ENCODE assay signal across 23 cellular contexts in the genomic region with DNA sequence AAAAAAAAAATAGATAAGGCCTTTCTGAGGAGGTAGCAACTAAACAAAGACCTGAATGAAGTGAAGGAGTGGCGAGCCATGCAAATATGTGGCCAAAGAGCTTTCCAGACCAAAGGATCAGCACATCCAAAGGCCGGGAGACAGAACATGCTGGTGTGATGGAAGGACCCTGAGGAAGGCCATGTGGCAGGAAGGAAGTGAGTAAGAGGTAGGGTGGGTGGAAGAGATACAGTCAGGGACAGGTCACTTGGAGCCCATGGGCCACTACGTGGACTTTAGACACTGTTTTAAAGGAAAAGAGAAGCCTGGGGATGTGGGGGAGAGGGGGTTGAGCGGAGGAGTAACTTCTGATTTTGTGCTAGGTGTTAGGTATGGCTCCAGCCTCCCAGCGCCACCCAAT. TPM values are rescaled to one million over a fixed set of nuclear protein-coding genes. Genes with fewer than 3 reads are reported as not detected.
DNase-seq lines count a peak whose midpoint lies in the region; ATAC-seq and TF ChIP-seq lines count a peak whose summit lies in the region.
"Had no signal": no experiment of that assay in that cellular context is flagged by ENCODE, and none has a peak within 500 bp of the region (broad histone marks: within the 10 kb centered on the region; RNA-seq: fewer than 3 reads in every experiment).

No MANE protein-coding gene starts in this region.

- H3K27ac Mint-ChIP-seq in endodermal cell (peak overlapping the region; percentile 79), nephron (peak overlapping the region in 2 of 3 experiments; percentile 2 to 28)
- H3K27ac Mint-ChIP-seq: activated CD8-positive, alpha-beta T cell treated with anti-CD3 and anti-CD28 coated beads, Interleukin-2, amount 10 ng/mL, durations not matched to agents 7 days and 5 days; stimulated activated memory B cell treated with anti-CD40 and anti-IgM and Interleukin-4, amounts not matched to agents 10 μg/mL and 1 μg/mL and 100 μg/mL, for 72 hours had no signal

- TF ChIP-seq EP300 in SK-N-SH (IDR thresholded peaks at IDR 0.05; ENCODE audit: borderline replicate concordance in 1 of 2, low read depth in 1 of 2, low read length in 1 of 2) = no peak

- POLR2A ChIA-PET in SK-N-SH (lab: Yijun Ruan, JAX) = no interaction called here

- peaks cover 48% of the 10 kb centered on the region for H3K79me2 ChIP-seq in SK-N-SH (ENCODE audit: insufficient read depth)

- H3K4me3 Mint-ChIP-seq in endodermal cell = no peak overlapping the region
- H3K4me3 Mint-ChIP-seq in nephron = no peak overlapping the region
- H3K4me3 Mint-ChIP-seq: activated CD8-positive, alpha-beta T cell treated with anti-CD3 and anti-CD28 coated beads, Interleukin-2, amount 10 ng/mL, durations not matched to agents 7 days and 5 days; effector memory CD8-positive, alpha-beta T cell; stimulated activated memory B cell treated with anti-CD40 and anti-IgM and Interleukin-4, amounts not matched to agents 10 μg/mL and 1 μg/mL and 100 μg/mL, for 72 hours had no signal

- no peaks in the 10 kb centered on the region for H3K9me3 Mint-ChIP-seq in endodermal cell
- no peaks in the 10 kb centered on the region for H3K9me3 Mint-ChIP-seq in nephron
- H3K9me3 Mint-ChIP-seq: effector memory CD8-positive, alpha-beta T cell; stimulated activated memory B cell treated with anti-CD40 and anti-IgM and Interleukin-4, amounts not matched to agents 10 μg/mL and 1 μg/mL and 100 μg/mL, for 72 hours had no signal

- H3K27ac ChIP-seq in SK-N-SH (ENCODE audit: low read depth in 2 of 2, low read length in 1 of 2) = peak overlapping the region in 1 of 2 experiments; percentile 35; a peak in 3 of 4 replicates
- H3K27ac ChIP-seq in endodermal cell (ENCODE audit: low read depth, low read length) = no peak overlapping the region
- H3K27ac ChIP-seq: 22Rv1, BLaER1, right atrium auricular region, tibial artery had no signal

- H3K9me3 ChIP-seq in SK-N-SH (no peaks in the 10 kb centered on the region), endodermal cell (ENCODE audit: control insufficient read depth, low read length) (peaks cover 7% of the 10 kb centered on the region)
- H3K9me3 ChIP-seq: BLaER1, right atrium auricular region, tibial artery had no signal

- ATAC-seq in SK-N-SH treated with all-trans-retinoic acid at 6 μM for 48 hours (no peak), GM18498 (IDR thresholded peaks at IDR 0.05; ENCODE audit: unreplicated experiment) (no peak)
- ATAC-seq: activated CD8-positive, alpha-beta T cell treated with anti-CD3 and anti-CD28 coated beads, Interleukin-2, amount 10 ng/mL, durations not matched to agents 7 days and 5 days; effector memory CD8-positive, alpha-beta T cell; stimulated activated memory B cell treated with anti-CD40 and anti-IgM and Interleukin-4, amounts not matched to agents 10 μg/mL and 1 μg/mL and 100 μg/mL, for 72 hours had no signal

- 64% methylated on average over 5 of the region's 5 CpGs for WGBS in SK-N-SH (ENCODE audit: low lambda C conversion rate)
- 84 to 87% methylated on average over 5 of the region's 5 CpGs for WGBS in endodermal cell (ENCODE audit: insufficient coverage in 1 of 2, insufficient read length in 1 of 2), 2 experiments

- H3K4me1 ChIP-seq in SK-N-SH (ENCODE audit: control insufficient read depth in 1 of 2, insufficient read depth in 2 of 2, low read depth in 1 of 2, low read length in 1 of 2) = peaks cover 36 to 48% of the 10 kb centered on the region in 2 experiments
- peaks cover 33% of the 10 kb centered on the region for H3K4me1 ChIP-seq in endodermal cell (ENCODE audit: control insufficient read depth, insufficient read depth, low read length)

- TF ChIP-seq RAD21 in SK-N-SH (IDR thresholded peaks at IDR 0.05; ENCODE audit: low read length) = no peak

- H3K36me3 Mint-ChIP-seq in endodermal cell (ENCODE audit: low read depth) = peaks cover 27% of the 10 kb centered on the region
- H3K36me3 Mint-ChIP-seq in nephron (ENCODE audit: low read depth) = no peaks in the 10 kb centered on the region
- H3K36me3 Mint-ChIP-seq: stimulated activated memory B cell treated with anti-CD40 and anti-IgM and Interleukin-4, amounts not matched to agents 10 μg/mL and 1 μg/mL and 100 μg/mL, for 72 hours had no signal

- no peak overlapping the region for H3K4me3 ChIP-seq in SK-N-SH (ENCODE audit: low read depth in 2 of 2, low read length in 1 of 2)
- H3K4me3 ChIP-seq in endodermal cell (ENCODE audit: low read length) = no peak overlapping the region
- H3K4me3 ChIP-seq: BLaER1, right atrium auricular region, tibial artery had no signal

- no peak overlapping the region for H3K9ac ChIP-seq in SK-N-SH
- H3K9ac ChIP-seq in endodermal cell (ENCODE audit: extremely low read depth, low read length, poor library complexity, severe bottlenecking) = no peak overlapping the region
- H3K9ac ChIP-seq: BLaER1 had no signal

- no peaks in the 10 kb centered on the region for H3K9me2 ChIP-seq in SK-N-SH

- H3K4me1 Mint-ChIP-seq in endodermal cell (peaks cover 69% of the 10 kb centered on the region), nephron (peaks cover 55% of the 10 kb centered on the region)
- H3K4me1 Mint-ChIP-seq: stimulated activated memory B cell treated with anti-CD40 and anti-IgM and Interleukin-4, amounts not matched to agents 10 μg/mL and 1 μg/mL and 100 μg/mL, for 72 hours had no signal

- H3K27me3 Mint-ChIP-seq in endodermal cell (ENCODE audit: insufficient read depth) (no peaks in the 10 kb centered on the region), nephron (ENCODE audit: low read depth) (peaks cover 3% of the 10 kb centered on the region)

- DNase-seq in SK-N-SH (no peak), RKO (ENCODE audit: low spot score) (peak; percentile 96), endodermal cell (peak; percentile 34), amygdala (lab: John Stamatoyannopoulos, UW) (no peak), NCI-H2171 (lab: John Stamatoyannopoulos, UW) (no peak)
- DNase-seq: activated CD8-positive, alpha-beta T cell treated with anti-CD3 and anti-CD28 coated beads, Interleukin-2, amount 10 ng/mL, durations not matched to agents 7 days and 5 days; activated T-cell treated with anti-CD3 and anti-CD28 coated beads, Interleukin-2, amount 50 U/mL, for 48 hours; central memory CD4-positive, alpha-beta T cell; effector memory CD8-positive, alpha-beta T cell; kidney glomerular epithelial cell; NCI-H1048; NCI-H2029 treated with DMSO at 0.1 percent for 48 hours; Right ventricle myocardium superior; T-helper 1 cell; tibial artery had no signal

- H4K20me1 ChIP-seq in SK-N-SH (ENCODE audit: insufficient read depth) = no peaks in the 10 kb centered on the region
- H4K20me1 ChIP-seq: BLaER1 had no signal

- no peak overlapping the region for H3K4me2 ChIP-seq in SK-N-SH
- H3K4me2 ChIP-seq: BLaER1 had no signal

- TF ChIP-seq CTCF in SK-N-SH (IDR thresholded peaks at IDR 0.05) (no peak), endodermal cell (conservative IDR thresholded peaks at IDR 0.05) (no peak), nephron (IDR thresholded peaks at IDR 0.05; ENCODE audit: unreplicated experiment in 3 of 3) (no peak)

- H2AFZ ChIP-seq in SK-N-SH (ENCODE audit: low read depth) = no peak overlapping the region; the same call in 1 of the 2 replicates

- H3K36me3 ChIP-seq in SK-N-SH (replicated peaks in 1 of 2; ENCODE audit: control insufficient read depth in 1 of 2, insufficient read depth in 2 of 2, low read length in 1 of 2) = peaks cover 0 to 15% of the 10 kb centered on the region in 2 experiments
- peaks cover 8% of the 10 kb centered on the region for H3K36me3 ChIP-seq in endodermal cell (ENCODE audit: control insufficient read depth, insufficient read depth, low read length)
- H3K36me3 ChIP-seq: BLaER1, right atrium auricular region, tibial artery had no signal

- H3K27me3 ChIP-seq in SK-N-SH (ENCODE audit: insufficient read depth) (no peaks in the 10 kb centered on the region), endodermal cell (ENCODE audit: control insufficient read depth, insufficient read depth, low read length, poor library complexity, severe bottlenecking) (no peaks in the 10 kb centered on the region)
- H3K27me3 ChIP-seq: BLaER1, right atrium auricular region, tibial artery had no signal

- CTCF ChIA-PET in SK-N-SH (lab: Yijun Ruan, JAX) = no interaction called here

- H3F3A ChIP-seq in SK-N-SH (replicated peaks; ENCODE audit: insufficient read depth) = peaks cover 24% of the 10 kb centered on the region

TF ChIP-seq in SK-N-SH, 30 proteins besides CTCF, POLR2A, EP300 and RAD21 (continues in another document):
- TF ChIP-seq RCOR1 (IDR thresholded peaks at IDR 0.05; ENCODE audit: low read length) = no peak
- no peak for TF ChIP-seq TEAD4 (IDR thresholded peaks at IDR 0.05; ENCODE audit: borderline replicate concordance, insufficient read depth)
- no peak for TF ChIP-seq NRF1 (IDR thresholded peaks at IDR 0.05; ENCODE audit: low read depth, low read length)
- TF ChIP-seq NFIC (IDR thresholded peaks at IDR 0.05; ENCODE audit: borderline replicate concordance) = no peak

TF ChIP-seq in SK-N-SH treated with all-trans-retinoic acid at 6 μM for 48 hours, 23 proteins besides CTCF, POLR2A, EP300 and RAD21 (continues in another document):
- TF ChIP-seq ZFP3 (CRISPR knock-in tag; IDR thresholded peaks at IDR 0.05) (no peak), ZNF8 (CRISPR knock-in tag; IDR thresholded peaks at IDR 0.05) (no peak), ESRRG (CRISPR knock-in tag; IDR thresholded peaks at IDR 0.05) (no peak), PPARA (CRISPR knock-in tag; IDR thresholded peaks at IDR 0.05; ENCODE audit: borderline replicate concordance) (no peak), TCF4 (CRISPR knock-in tag; IDR thresholded peaks at IDR 0.05; ENCODE audit: borderline replicate concordance) (no peak), BACH2 (CRISPR knock-in tag; IDR thresholded peaks at IDR 0.05; ENCODE audit: borderline replicate concordance) (no peak), PATZ1 (CRISPR knock-in tag; IDR thresholded peaks at IDR 0.05; ENCODE audit: borderline replicate concordance) (no peak)

RNA-seq across cellular contexts. Expression of gene SPRY4, which starts 31.3 kb away (rescaled TPM):
- 12.2 and 18.0 TPM in 2 replicates for polyA plus RNA-seq in SK-N-SH (2012; rRNA removed)
- 6.7 and 9.0 TPM in 2 replicates for polyA plus RNA-seq in SK-N-SH (2012; cell fraction: cytosol; rRNA removed)
- polyA plus RNA-seq in SK-N-SH (2012; cell fraction: nucleus; rRNA removed) = 49.5 and 71.0 TPM in 2 replicates
- 100 to 1,000 TPM in 1 of 2 donors, 10 to 100 TPM in 1; 70.2 to 164 TPM for total RNA-seq in endodermal cell
- polyA plus RNA-seq in endodermal cell (2013, experiment 1 of 2) = 27.0 TPM
- 29.6 TPM for polyA plus RNA-seq in endodermal cell (2013, experiment 2 of 2)
- total RNA-seq: mononuclear cell had no signal

Comparison
In these comparisons a context has a peak if more than half of its experiments do, and no peak if none do; other contexts are left out.
1. DNase-seq: peak in RKO (single experiment) and endodermal cell (single experiment); none in SK-N-SH (single experiment), amygdala (0 of 56) and NCI-H2171 (single experiment).